Comparison of ENCODE assay signal across 9 cellular contexts in genomic region chr3:12370758-12371157, GRCh38.
DNase-seq lines count a peak whose midpoint lies in the region; ATAC-seq, FAIRE-seq and TF ChIP-seq lines count a peak whose summit lies in the region.
"Had no signal": no experiment of that assay in that cellular context is flagged by ENCODE, and none has a peak within 500 bp of the region (broad histone marks: within the 10 kb centered on the region; RNA-seq: fewer than 3 reads in every experiment).

No MANE protein-coding gene starts in this region.

- CTCF ChIA-PET in Panc1 (lab: Charles Lee), result no interaction called here

- H3K4me1 ChIP-seq in GM23248 (ENCODE audit: insufficient read depth) (peaks cover 7% of the 10 kb centered on the region; the same call in 1 of the 2 replicates), Panc1 (ENCODE audit: control insufficient read depth, insufficient read depth, low read length) (peaks cover 19% of the 10 kb centered on the region), pancreas (no peaks in the 10 kb centered on the region)

- no peaks in the 10 kb centered on the region for H3K79me2 ChIP-seq in GM23248 (ENCODE audit: insufficient read depth)

- no peak overlapping the region for H3K4me2 ChIP-seq in GM23248 (ENCODE audit: unreplicated experiment)

- WGBS in GM23248 (ENCODE audit: low coverage in 1 of 2, low lambda C conversion rate in 2 of 2, missing lambda C conversion rate in 2 of 2), 2 experiments, result 26 to 27% methylated on average over 2 of the region's 2 CpGs
- WGBS in pancreas, 2 donors, result 58 to 61% methylated on average over 2 of the region's 2 CpGs

- peak; percentile 12; the same call in 1 of the 2 replicates for TF ChIP-seq CTCF in Panc1 (IDR thresholded peaks at IDR 0.05)
- peak; percentile 35 for TF ChIP-seq CTCF in fibroblast of villous mesenchyme (IDR thresholded peaks at IDR 0.05; ENCODE audit: insufficient read depth, low read depth, low read length)
- no peak for TF ChIP-seq CTCF in pancreas (IDR thresholded peaks at IDR 0.05)

- POLR2A ChIA-PET in Panc1 (lab: Charles Lee), result no interaction called here

- H3K27ac ChIP-seq in GM23248 (no peak overlapping the region), Panc1 (ENCODE audit: low read length) (peak overlapping the region; percentile 1), pancreas (no peak overlapping the region)

- H3K36me3 ChIP-seq in GM23248 (ENCODE audit: low read depth) (no peaks in the 10 kb centered on the region), Panc1 (ENCODE audit: control insufficient read depth, insufficient read depth, low read length) (no peaks in the 10 kb centered on the region), pancreas (no peaks in the 10 kb centered on the region)

- peak; percentile 54; the same call in 1 of the 2 replicates for ATAC-seq in Panc1
- ATAC-seq in pancreas, result no peak
- no peak for ATAC-seq in HG03196 (IDR thresholded peaks at IDR 0.05; ENCODE audit: unreplicated experiment)
- ATAC-seq: sciatic nerve had no signal

- intact Hi-C loops in Panc1 (cut with micrococcal nuclease; ENCODE audit: unreplicated experiment) (no loop called here), pancreas (cut with DNase I) (no loop called here)

- H3K9ac ChIP-seq in GM23248, result no peak overlapping the region

- no peaks in the 10 kb centered on the region for H3K27me3 ChIP-seq in GM23248 (replicated peaks; ENCODE audit: insufficient read depth)
- no peaks in the 10 kb centered on the region for H3K27me3 ChIP-seq in Panc1 (ENCODE audit: control insufficient read depth, insufficient read depth, low read length)
- no peaks in the 10 kb centered on the region for H3K27me3 ChIP-seq in pancreas

- peak; percentile 86 for FAIRE-seq in pancreas (lab: Jason Lieb, UNC)

- H3K4me3 ChIP-seq in GM23248 (no peak overlapping the region), Panc1 (ENCODE audit: low read depth in 2 of 2, low read length in 2 of 2) (no peak overlapping the region), fibroblast of villous mesenchyme (ENCODE audit: low read depth, low read length) (no peak overlapping the region), pancreas (no peak overlapping the region)

- H3K9me2 ChIP-seq in GM23248 (ENCODE audit: insufficient read depth), result no peaks in the 10 kb centered on the region

- in situ Hi-C loops in GM23248 (cut with MboI) (no loop called here), Panc1 (cut with HindIII; ENCODE audit: low pct_unique_long_range_greater_than_20kb, low sequenced_read_pairs) (no loop called here)

- H3K9me3 ChIP-seq in GM23248 (ENCODE audit: low read depth), result no peaks in the 10 kb centered on the region
- H3K9me3 ChIP-seq in Panc1 (ENCODE audit: control insufficient read depth, insufficient read depth, low read depth, low read length), result peaks cover 3% of the 10 kb centered on the region; the same call in 1 of the 2 replicates
- H3K9me3 ChIP-seq in pancreas, result no peaks in the 10 kb centered on the region

- no peak overlapping the region for H2AFZ ChIP-seq in GM23248

- no TSS peak for BruUV-seq in Panc1 (replicated peaks; lab: Mats Ljungman, UMichigan)

- H3F3A ChIP-seq in GM23248 (ENCODE audit: insufficient read depth), result peaks cover 4% of the 10 kb centered on the region; the same call in 1 of the 2 replicates

- H4K20me1 ChIP-seq in GM23248 (ENCODE audit: insufficient read depth), result no peaks in the 10 kb centered on the region

- peak; percentile 42 for DNase-seq in GM23248
- no peak for DNase-seq in Panc1 (ENCODE audit: low read depth, low spot score)
- DNase-seq in fibroblast of villous mesenchyme (ENCODE audit: low read depth), result peak; percentile 60
- DNase-seq in pancreas, result no peak
- DNase-seq in activated gamma-delta T cell treated with Interleukin-2 at 50 U/mL for 16 hours, result no peak
- DNase-seq in pons (ENCODE audit: low spot score), result no peak
- no peak for DNase-seq in DMS153 (lab: John Stamatoyannopoulos, UW)

Comparison
In these comparisons a context has a peak if more than half of its experiments do, and no peak if none do; other contexts are left out.
1. DNase-seq: peak in GM23248 (single experiment) and fibroblast of villous mesenchyme (single experiment); none in Panc1 (single experiment), pancreas (0 of 6), activated gamma-delta T cell treated with Interleukin-2 at 50 U/mL for 16 hours (single experiment), pons (single experiment) and DMS153 (single experiment).
2. CTCF ChIP-seq: peak in Panc1 (single experiment) and fibroblast of villous mesenchyme (single experiment); none in pancreas (0 of 4).